In genomic region chr14:89416002-89416995, GRCh38 we compare ENCODE assay signal across 7 cellular contexts.
A peak's percentile ranks its signal among the peaks of the same experiment; 100 is the strongest.
DNase-seq lines count a peak whose midpoint lies in the region; ATAC-seq and TF ChIP-seq lines count a peak whose summit lies in the region.

No MANE protein-coding gene starts in this region.

- H3K4me3 ChIP-seq in astrocyte of the spinal cord (ENCODE audit: low read depth, low read length), result peak overlapping the region; percentile 90

- peak; percentile 73 for DNase-seq in NCI-H187 treated with DMSO at 0.1 percent for 48 hours (lab: John Stamatoyannopoulos, UW)
- peak; percentile 97 for DNase-seq in T1000 (lab: John Stamatoyannopoulos, UW)
- peak; percentile 99 for DNase-seq in astrocyte of the spinal cord (ENCODE audit: low read depth, low spot score)
- peak; percentile 66 to 98 (median 90) for DNase-seq in hypothalamus (lab: John Stamatoyannopoulos, UW)
- DNase-seq in retina, result peak; percentile 99

- ATAC-seq in GM18502 (IDR thresholded peaks at IDR 0.05; ENCODE audit: poor library complexity, unreplicated experiment) (peak; percentile 82), HG02970 (IDR thresholded peaks at IDR 0.05; ENCODE audit: low FRiP score, unreplicated experiment) (peak; percentile 74)

- TF ChIP-seq CTCF in astrocyte of the spinal cord (IDR thresholded peaks at IDR 0.05; ENCODE audit: low read depth, low read length), result no peak

- in situ Hi-C loops in astrocyte of the spinal cord (cut with HindIII; ENCODE audit: low sequenced_read_pairs), result no loop called here

Comparison
In these comparisons a context has a peak if more than half of its experiments do, and no peak if none do; other contexts are left out.
1. Peak in every context shown above with its lines: DNase-seq, ATAC-seq and H3K4me3 ChIP-seq.